14 cellular contexts compared by ENCODE assay signal in the genomic region with DNA sequence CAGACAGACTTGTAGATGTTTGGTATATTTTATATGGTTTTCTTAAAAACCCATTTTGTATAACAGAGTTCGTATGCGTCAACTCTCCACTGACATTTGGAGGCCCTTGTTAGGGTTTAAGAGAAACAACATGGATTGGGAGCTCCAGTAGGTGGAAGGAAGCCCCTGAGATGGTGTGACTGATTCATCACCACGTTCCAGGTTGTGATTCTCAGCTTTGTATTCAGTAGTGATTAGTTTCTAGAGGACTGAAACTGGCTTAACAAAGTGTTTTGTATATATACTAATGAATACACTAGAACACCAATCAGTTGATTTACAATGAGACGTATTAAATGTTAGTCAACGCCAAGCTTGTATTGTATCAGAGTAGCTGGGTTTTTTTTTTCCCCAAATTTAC. TPM values are rescaled to one million over a fixed set of nuclear protein-coding genes. Genes with fewer than 3 reads are reported as not detected.
A peak's percentile ranks its signal among the peaks of the same experiment; 100 is the strongest.
DNase-seq lines count a peak whose midpoint lies in the region; ATAC-seq lines count a peak whose summit lies in the region.
"Had no signal": no experiment of that assay in that cellular context is flagged by ENCODE, and none has a peak within 500 bp of the region (broad histone marks: within the 10 kb centered on the region; RNA-seq: fewer than 3 reads in every experiment).

No MANE protein-coding gene starts in this region.

- H3K27me3 Mint-ChIP-seq in activated naive CD4-positive, alpha-beta T cell treated with anti-CD3 and anti-CD28 coated beads, Interleukin-2, amount 50 U/mL, for 24 hours, result no peaks in the 10 kb centered on the region
- H3K27me3 Mint-ChIP-seq in activated T-helper 17 cell treated with anti-CD3 and anti-CD28 coated beads, Interleukin-2, amount 50 U/mL, for 72 hours, result no peaks in the 10 kb centered on the region
- H3K27me3 Mint-ChIP-seq in stimulated activated naive CD8-positive, alpha-beta T cell treated with anti-CD3 and anti-CD28 coated beads, Interleukin-15, amount 100 ng/mL, for 72 hours, result no peaks in the 10 kb centered on the region

- H2BK5ac ChIP-seq in mesendoderm (ENCODE audit: low read length), result no peak overlapping the region

- no peak overlapping the region for H4K8ac ChIP-seq in mesendoderm (ENCODE audit: low read depth, low read length)

- no peak overlapping the region for H3K56ac ChIP-seq in mesendoderm (ENCODE audit: low read length)

- H3K36me3 Mint-ChIP-seq in activated naive CD4-positive, alpha-beta T cell treated with anti-CD3 and anti-CD28 coated beads, Interleukin-2, amount 50 U/mL, for 24 hours, result peaks cover 24% of the 10 kb centered on the region
- peaks cover 55% of the 10 kb centered on the region for H3K36me3 Mint-ChIP-seq in activated T-helper 17 cell treated with anti-CD3 and anti-CD28 coated beads, Interleukin-2, amount 50 U/mL, for 72 hours (ENCODE audit: low read depth)

- H3K9me3 Mint-ChIP-seq in activated naive CD4-positive, alpha-beta T cell treated with anti-CD3 and anti-CD28 coated beads, Interleukin-2, amount 50 U/mL, for 24 hours, result no peaks in the 10 kb centered on the region
- H3K9me3 Mint-ChIP-seq in activated T-helper 17 cell treated with anti-CD3 and anti-CD28 coated beads, Interleukin-2, amount 50 U/mL, for 72 hours, result no peaks in the 10 kb centered on the region
- H3K9me3 Mint-ChIP-seq in stimulated activated naive CD8-positive, alpha-beta T cell treated with anti-CD3 and anti-CD28 coated beads, Interleukin-15, amount 100 ng/mL, for 72 hours, result no peaks in the 10 kb centered on the region

- no peak overlapping the region for H3K4me2 ChIP-seq in mesendoderm (ENCODE audit: low read length)

- H3K18ac ChIP-seq in mesendoderm (ENCODE audit: low read length), result no peak overlapping the region

- H3K9ac ChIP-seq in mesendoderm (ENCODE audit: low read length), result no peak overlapping the region

- H3K4me3 Mint-ChIP-seq in activated naive CD4-positive, alpha-beta T cell treated with anti-CD3 and anti-CD28 coated beads, Interleukin-2, amount 50 U/mL, for 24 hours, result peak overlapping the region; percentile 60
- peak overlapping the region; percentile 22 for H3K4me3 Mint-ChIP-seq in activated T-helper 17 cell treated with anti-CD3 and anti-CD28 coated beads, Interleukin-2, amount 50 U/mL, for 72 hours
- H3K4me3 Mint-ChIP-seq in stimulated activated naive CD8-positive, alpha-beta T cell treated with anti-CD3 and anti-CD28 coated beads, Interleukin-15, amount 100 ng/mL, for 72 hours, result no peak overlapping the region

- no peak for DNase-seq in activated naive CD4-positive, alpha-beta T cell treated with anti-CD3 and anti-CD28 coated beads, Interleukin-2, amount 50 U/mL, for 16 hours
- DNase-seq in mesendoderm (peak; percentile 28), DMS53 (lab: John Stamatoyannopoulos, UW) (no peak)
- no peak for DNase-seq in stimulated activated naive CD8-positive, alpha-beta T cell treated with anti-CD3 and anti-CD28 coated beads, Interleukin-15, amount 100 ng/mL, for 72 hours
- no peak for DNase-seq in effector CD4-positive, alpha-beta T cell
- DNase-seq: H7, Karpas-422, MM.1S, NCI-H1105 treated with DMSO at 0.1 percent for 48 hours, NCI-H1930, NCI-H774 had no signal

- peaks cover 96% of the 10 kb centered on the region for H3K4me1 Mint-ChIP-seq in activated naive CD4-positive, alpha-beta T cell treated with anti-CD3 and anti-CD28 coated beads, Interleukin-2, amount 50 U/mL, for 24 hours
- peaks cover 35% of the 10 kb centered on the region for H3K4me1 Mint-ChIP-seq in activated T-helper 17 cell treated with anti-CD3 and anti-CD28 coated beads, Interleukin-2, amount 50 U/mL, for 72 hours
- peaks cover 86% of the 10 kb centered on the region for H3K4me1 Mint-ChIP-seq in stimulated activated naive CD8-positive, alpha-beta T cell treated with anti-CD3 and anti-CD28 coated beads, Interleukin-15, amount 100 ng/mL, for 72 hours

- H3K79me2 ChIP-seq in mesendoderm (ENCODE audit: control insufficient read depth, insufficient read depth, low read length), result peaks cover 2% of the 10 kb centered on the region

- no peak overlapping the region for H3K27ac ChIP-seq in mesendoderm (ENCODE audit: low read depth, low read length)

- peaks cover 13% of the 10 kb centered on the region for H3K79me1 ChIP-seq in mesendoderm (ENCODE audit: low read length)

- H3K4me3 ChIP-seq in mesendoderm (ENCODE audit: low read length), result no peak overlapping the region

- no peak overlapping the region for H3K23ac ChIP-seq in mesendoderm (ENCODE audit: low read length)

- no peak overlapping the region for H2BK120ac ChIP-seq in mesendoderm (ENCODE audit: low read depth, low read length)

- no peaks in the 10 kb centered on the region for H3K4me1 ChIP-seq in mesendoderm (ENCODE audit: control insufficient read depth, low read depth, low read length)

- ATAC-seq in activated T-helper 17 cell treated with anti-CD3 and anti-CD28 coated beads, Interleukin-2, amount 50 U/mL, for 72 hours (replicated peaks), result peak; percentile 66
- peak; percentile 66 for ATAC-seq in stimulated activated naive CD8-positive, alpha-beta T cell treated with anti-CD3 and anti-CD28 coated beads, Interleukin-15, amount 100 ng/mL, for 72 hours
- no peak for ATAC-seq in HG03025 (IDR thresholded peaks at IDR 0.05; ENCODE audit: low FRiP score, unreplicated experiment)

- H3K27ac Mint-ChIP-seq in activated naive CD4-positive, alpha-beta T cell treated with anti-CD3 and anti-CD28 coated beads, Interleukin-2, amount 50 U/mL, for 24 hours, result peak overlapping the region; percentile 75
- H3K27ac Mint-ChIP-seq in activated T-helper 17 cell treated with anti-CD3 and anti-CD28 coated beads, Interleukin-2, amount 50 U/mL, for 72 hours, result peak overlapping the region; percentile 47
- no peak overlapping the region for H3K27ac Mint-ChIP-seq in stimulated activated naive CD8-positive, alpha-beta T cell treated with anti-CD3 and anti-CD28 coated beads, Interleukin-15, amount 100 ng/mL, for 72 hours

- H3K36me3 ChIP-seq in mesendoderm (ENCODE audit: control insufficient read depth, insufficient read depth, low read length), result no peaks in the 10 kb centered on the region

- H3K4ac ChIP-seq in mesendoderm (ENCODE audit: low read depth, low read length), result no peak overlapping the region

- no peak overlapping the region for H4K5ac ChIP-seq in mesendoderm (ENCODE audit: low read length)

- H3K27me3 ChIP-seq in mesendoderm (ENCODE audit: insufficient read depth, low read length, poor library complexity), result no peaks in the 10 kb centered on the region

- no peak overlapping the region for H2BK15ac ChIP-seq in mesendoderm (replicated peaks; ENCODE audit: low read depth)

- no CpG with 5 or more reads among the region's 5 CpGs for WGBS in mesendoderm (ENCODE audit: extremely low coverage, insufficient coverage, low lambda C conversion rate)

- no peak overlapping the region for H2AK5ac ChIP-seq in mesendoderm (ENCODE audit: low read length)

RNA-seq across cellular contexts. Expression of a gene that starts 33.9 kb away (rescaled TPM):
- 10 to 100 TPM; 25.7 to 25.8 TPM for total RNA-seq in activated T-helper 17 cell treated with anti-CD3 and anti-CD28 coated beads, Interleukin-2, amount 50 U/mL, for 72 hours
- polyA plus RNA-seq in mesendoderm (2013, experiment 1 of 2), result 4.5 TPM
- 4.4 TPM for polyA plus RNA-seq in mesendoderm (2013, experiment 2 of 2)

Comparison
In these comparisons a context has a peak if more than half of its experiments do, and no peak if none do; other contexts are left out.
1. H3K27ac Mint-ChIP-seq: peak in activated naive CD4-positive, alpha-beta T cell treated with anti-CD3 and anti-CD28 coated beads, Interleukin-2, amount 50 U/mL, for 24 hours (single experiment) and activated T-helper 17 cell treated with anti-CD3 and anti-CD28 coated beads, Interleukin-2, amount 50 U/mL, for 72 hours (single experiment); none in stimulated activated naive CD8-positive, alpha-beta T cell treated with anti-CD3 and anti-CD28 coated beads, Interleukin-15, amount 100 ng/mL, for 72 hours (0 of 2).
2. H3K4me3 Mint-ChIP-seq: peak in activated naive CD4-positive, alpha-beta T cell treated with anti-CD3 and anti-CD28 coated beads, Interleukin-2, amount 50 U/mL, for 24 hours (single experiment) and activated T-helper 17 cell treated with anti-CD3 and anti-CD28 coated beads, Interleukin-2, amount 50 U/mL, for 72 hours (single experiment); none in stimulated activated naive CD8-positive, alpha-beta T cell treated with anti-CD3 and anti-CD28 coated beads, Interleukin-15, amount 100 ng/mL, for 72 hours (0 of 2).